Comparison of ENCODE assay signal across 23 cellular contexts in genomic region chr4:108954880-108955279, GRCh38.
"Had no signal": no experiment of that assay in that cellular context is flagged by ENCODE, and none has a peak within 500 bp of the region (broad histone marks: within the 10 kb centered on the region; RNA-seq: fewer than 3 reads in every experiment).

No MANE protein-coding gene starts in this region.

- H3K4me2 ChIP-seq: hepatocyte had no signal

- H3K4me3 Mint-ChIP-seq: activated naive CD4-positive, alpha-beta T cell treated with anti-CD3 and anti-CD28 coated beads for 36 hours; activated T-cell treated with anti-CD3 and anti-CD28 coated beads, Interleukin-2, amount 50 U/mL, for 4 hours; nephron progenitor cell had no signal

- H3K27ac ChIP-seq: coronary artery, esophagus muscularis mucosa, hepatocyte, lower lobe of right lung, thyroid gland, VCaP had no signal

- H3K9me3 Mint-ChIP-seq: activated naive CD4-positive, alpha-beta T cell treated with anti-CD3 and anti-CD28 coated beads for 36 hours; activated T-cell treated with anti-CD3 and anti-CD28 coated beads, Interleukin-2, amount 50 U/mL, for 4 hours; nephron progenitor cell had no signal

- ATAC-seq: activated T-cell treated with anti-CD3 and anti-CD28 coated beads, Interleukin-2, amount 50 U/mL, for 4 hours; left cardiac atrium; lower lobe of right lung had no signal

- H2AFZ ChIP-seq: hepatocyte had no signal

- H3K4me1 ChIP-seq: esophagus muscularis mucosa, lower lobe of right lung, thyroid gland had no signal

- DNase-seq: activated CD4-positive, alpha-beta T cell treated with anti-CD3 and anti-CD28 coated beads, Interleukin-2, amount 50 U/mL, for 1 hour; activated CD4-positive, CD25-positive, alpha-beta regulatory T cell treated with anti-CD3 and anti-CD28 coated beads, Interleukin-2, amount 50 U/mL, for 72 hours; activated CD8-positive, alpha-beta memory T cell treated with anti-CD3 and anti-CD28 coated beads, Interleukin-2, amount 50 U/mL, for 4 hours; activated naive CD4-positive, alpha-beta T cell treated with anti-CD3 and anti-CD28 coated beads for 36 hours; activated T-cell treated with anti-CD3 and anti-CD28 coated beads, Interleukin-2, amount 50 U/mL, for 4 hours; anterior cingulate cortex; effector CD4-positive, alpha-beta T cell; left cardiac atrium; lower lobe of right lung; midbrain; nephron progenitor cell; nucleus accumbens; posterior cingulate gyrus; retina; stimulated activated CD4-positive, alpha-beta T cell treated with anti-CD3 and anti-CD28 coated beads, Interleukin-12 subunit alpha, Interleukin-12 subunit beta, amount 100 ng/mL, for 4 hours; stimulated activated CD4-positive, alpha-beta T cell treated with anti-CD3 and anti-CD28 coated beads, Interleukin-1b, Interleukin-23, amount 100 ng/mL, for 48 hours; stimulated activated naive CD4-positive, alpha-beta T cell treated with Interleukin-2 at 50 U/mL for 16 hours; T-helper 1 cell; thyroid gland had no signal

- H3K4me3 ChIP-seq: coronary artery, esophagus muscularis mucosa, hepatocyte, lower lobe of right lung, thyroid gland had no signal

- H3K9me3 ChIP-seq: esophagus muscularis mucosa, lower lobe of right lung, thyroid gland had no signal

- H3K27me3 ChIP-seq: esophagus muscularis mucosa, hepatocyte, thyroid gland had no signal

- H3K27ac Mint-ChIP-seq: activated naive CD4-positive, alpha-beta T cell treated with anti-CD3 and anti-CD28 coated beads for 36 hours; nephron progenitor cell had no signal

- H3K36me3 ChIP-seq: esophagus muscularis mucosa, lower lobe of right lung, thyroid gland had no signal

- H3K79me2 ChIP-seq: hepatocyte had no signal
